In genomic region chr12:14362347-14362746, GRCh38 we compare ENCODE assay signal across 19 cellular contexts. TPM values are rescaled to one million over a fixed set of nuclear protein-coding genes. Genes with fewer than 3 reads are reported as not detected.
DNase-seq lines count a peak whose midpoint lies in the region; ATAC-seq, FAIRE-seq and TF ChIP-seq lines count a peak whose summit lies in the region.
"Had no signal": no experiment of that assay in that cellular context is flagged by ENCODE, and none has a peak within 500 bp of the region (broad histone marks: within the 10 kb centered on the region; RNA-seq: fewer than 3 reads in every experiment).

No MANE protein-coding gene starts in this region.

- no peaks in the 10 kb centered on the region for H3K9me3 ChIP-seq in CD8-positive, alpha-beta T cell (ENCODE audit: low read length)
- H3K9me3 ChIP-seq: right lobe of liver had no signal

- H3K27me3 Mint-ChIP-seq in memory B cell = no peaks in the 10 kb centered on the region
- no peaks in the 10 kb centered on the region for H3K27me3 Mint-ChIP-seq in CD8-positive, alpha-beta T cell (ENCODE audit: low read depth)

- CTCF ChIA-PET in CD8-positive, alpha-beta T cell (lab: Charles Lee) = interaction anchor here (0.6 to 1.3 kb wide), 2 partner anchors 93 to 125 kb away, joined by 3 read pairs; no protein-coding TSS in a partner anchor

- no peak for DNase-seq in GM12891 (ENCODE audit: insufficient read length, low spot score)
- DNase-seq in GM19239 (ENCODE audit: insufficient read length, low spot score) = no peak
- peak in 1 of 2 donors; percentile 58 for DNase-seq in memory B cell (ENCODE audit: low spot score in 2 of 2)
- DNase-seq in erythroblast (lab: John Stamatoyannopoulos, UW) = no peak
- no peak for DNase-seq in CD8-positive, alpha-beta T cell
- DNase-seq: activated CD8-positive, alpha-beta memory T cell treated with anti-CD3 and anti-CD28 coated beads for 24 hours; activated naive CD4-positive, alpha-beta T cell treated with Interleukin-2 at 50 U/mL for 16 hours; DND-41; effector memory CD4-positive, alpha-beta T cell; foreskin keratinocyte; immature natural killer cell; NCI-H1930; NCI-H748 treated with DMSO at 0.1 percent for 48 hours; right lobe of liver; stimulated activated CD4-positive, alpha-beta T cell treated with anti-CD3 and anti-CD28 coated beads, Interleukin-2, amount 100 ng/mL, for 48 hours had no signal

- no peaks in the 10 kb centered on the region for H3K36me3 ChIP-seq in CD8-positive, alpha-beta T cell (ENCODE audit: insufficient read depth, low read length)
- H3K36me3 ChIP-seq: neural progenitor cell, right lobe of liver had no signal

- peaks cover 16% of the 10 kb centered on the region for H3K4me1 Mint-ChIP-seq in memory B cell
- H3K4me1 Mint-ChIP-seq in CD8-positive, alpha-beta T cell (ENCODE audit: low read depth) = peaks cover 26% of the 10 kb centered on the region

- no peak for TF ChIP-seq CTCF in CD8-positive, alpha-beta T cell (IDR thresholded peaks at IDR 0.05)

- peaks cover 8% of the 10 kb centered on the region for H3K4me1 ChIP-seq in CD8-positive, alpha-beta T cell (ENCODE audit: insufficient read depth, low read length)
- H3K4me1 ChIP-seq: foreskin keratinocyte, right lobe of liver had no signal

- peak overlapping the region; percentile 99 for H3K27ac Mint-ChIP-seq in memory B cell
- no peak overlapping the region for H3K27ac Mint-ChIP-seq in CD8-positive, alpha-beta T cell
- H3K27ac Mint-ChIP-seq: neural progenitor cell had no signal

- no peaks in the 10 kb centered on the region for H3K27me3 ChIP-seq in CD8-positive, alpha-beta T cell (ENCODE audit: insufficient read depth, low read length)
- H3K27me3 ChIP-seq: foreskin keratinocyte, neural progenitor cell, right lobe of liver had no signal

- peak overlapping the region; percentile 11 for H3K4me3 Mint-ChIP-seq in memory B cell
- no peak overlapping the region for H3K4me3 Mint-ChIP-seq in CD8-positive, alpha-beta T cell
- H3K4me3 Mint-ChIP-seq: immature natural killer cell, neural progenitor cell had no signal

- H3K36me3 Mint-ChIP-seq in memory B cell = peaks cover 8% of the 10 kb centered on the region
- peaks cover 17% of the 10 kb centered on the region for H3K36me3 Mint-ChIP-seq in CD8-positive, alpha-beta T cell

- ATAC-seq in HG03442 (IDR thresholded peaks at IDR 0.05; ENCODE audit: unreplicated experiment) (peak; percentile 20), memory B cell (ENCODE audit: low read depth) (peak; percentile 42), HG02798 (IDR thresholded peaks at IDR 0.05; ENCODE audit: poor library complexity, unreplicated experiment) (no peak)
- ATAC-seq in CD8-positive, alpha-beta T cell = no peak
- ATAC-seq: foreskin keratinocyte, right lobe of liver had no signal

- POLR2A ChIA-PET in CD8-positive, alpha-beta T cell (lab: Charles Lee) = interaction anchor here (0.6 kb wide), 1 partner anchor 105 kb away, joined by 4 read pairs; no protein-coding TSS in a partner anchor

- peaks cover 4% of the 10 kb centered on the region for H3K9me3 Mint-ChIP-seq in memory B cell
- H3K9me3 Mint-ChIP-seq in CD8-positive, alpha-beta T cell = peaks cover 4% of the 10 kb centered on the region

- FAIRE-seq in GM12891 (lab: Jason Lieb, UNC) (no peak), GM19239 (lab: Jason Lieb, UNC) (peak; percentile 28)
- FAIRE-seq: bronchial epithelial cell had no signal

- no peak overlapping the region for H3K4me3 ChIP-seq in CD8-positive, alpha-beta T cell (ENCODE audit: low read depth, low read length)
- H3K4me3 ChIP-seq: neural progenitor cell, right lobe of liver had no signal

- intact Hi-C loops in CD8-positive, alpha-beta T cell (cut with DNase I, micrococcal nuclease) = loop anchor here (5.0 to 10.0 kb wide), 2 partner anchors 125 to 1422 kb away; partner anchors contain the start of gene EPS8 (in 1 of the 2)

- TF ChIP-seq POLR2A in GM12891 (IDR thresholded peaks at IDR 0.05; ENCODE audit: low read depth, low read length) (no peak), erythroblast (IDR thresholded peaks at IDR 0.05; ENCODE audit: low read length) (no peak)

- H3K27ac ChIP-seq in CD8-positive, alpha-beta T cell (ENCODE audit: low read depth, low read length) = no peak overlapping the region
- H3K27ac ChIP-seq: foreskin keratinocyte, neural progenitor cell, right lobe of liver had no signal

TF ChIP-seq in GM12891, 5 proteins besides CTCF, POLR2A, EP300 and RAD21:
- TF ChIP-seq POLR2AphosphoS5 (IDR thresholded peaks at IDR 0.05; ENCODE audit: low read depth, low read length) (no peak), SPI1 (IDR thresholded peaks at IDR 0.05; ENCODE audit: low read depth, low read length) (peak; percentile 87)

RNA-seq across cellular contexts. Expression of gene ATF7IP, which starts 3.1 kb away (rescaled TPM):
- 14.4 TPM for polyA plus RNA-seq in GM12891 (2012; ENCODE audit: low read depth, missing spikeins)
- total RNA-seq in CD8-positive, alpha-beta T cell = 100 to 1,000 TPM; 125 to 126 TPM

Comparison
In these comparisons a context has a peak if more than half of its experiments do, and no peak if none do; other contexts are left out.
1. ATAC-seq: peak in HG03442 (single experiment) and memory B cell (single experiment); none in HG02798 (single experiment) and CD8-positive, alpha-beta T cell (single experiment).